ENCODE assay signal across 8 cellular contexts in genomic region chr7:128343554-128344430, GRCh38. TPM values are rescaled to one million over a fixed set of nuclear protein-coding genes. Genes with fewer than 3 reads are reported as not detected.
DNase-seq lines count a peak whose midpoint lies in the region; TF ChIP-seq lines count a peak whose summit lies in the region.

Gene RBM28 (minus strand): TSS chr7:128343908. CDS start chr7:128343793, 115 bp downstream.

- TF ChIP-seq CTCF in LNCaP clone FGC (IDR thresholded peaks at IDR 0.05; ENCODE audit: control insufficient read depth, extremely low read depth, insufficient read depth) (no peak), fibroblast of the aortic adventitia (IDR thresholded peaks at IDR 0.05; ENCODE audit: insufficient read depth, low read length) (no peak), nephron progenitor cell (IDR thresholded peaks at IDR 0.05) (no peak)

- DNase-seq in ELR (ENCODE audit: low read depth) (peak; percentile 93), H4 (ENCODE audit: low spot score) (peak; percentile 88), LNCaP clone FGC (ENCODE audit: low read depth) (peak; percentile 86), SHP77 (lab: John Stamatoyannopoulos, UW) (peak; percentile 80 to 84), fibroblast of the aortic adventitia (ENCODE audit: low read depth) (peak; percentile 93), nephron progenitor cell (peak; percentile 84)
- DNase-seq in activated effector memory CD4-positive, alpha-beta T cell treated with Interleukin-2 at 50 U/mL for 16 hours: peak; percentile 84

- peak within 1 kb of the TSS; percentile 92 for H3K4me3 ChIP-seq in LNCaP clone FGC (ENCODE audit: low read depth, low read length)
- H3K4me3 ChIP-seq in fibroblast of the aortic adventitia (ENCODE audit: low read depth, low read length): peak within 1 kb of the TSS; percentile 78

- H3K27me3 Mint-ChIP-seq in nephron progenitor cell (ENCODE audit: low read depth, poor library complexity): peaks cover 6% of the 10 kb centered on the region
- no peaks in the 10 kb centered on the region for H3K27me3 Mint-ChIP-seq in stimulated activated naive CD8-positive, alpha-beta T cell treated with anti-CD3 and anti-CD28 coated beads, Interleukin-15, Interleukin-2, amounts not matched to agents 100 ng/mL and 50 ng/mL, for 24 hours

- peaks cover 35% of the 10 kb centered on the region for H3K4me1 Mint-ChIP-seq in nephron progenitor cell
- peaks cover 32% of the 10 kb centered on the region for H3K4me1 Mint-ChIP-seq in stimulated activated naive CD8-positive, alpha-beta T cell treated with anti-CD3 and anti-CD28 coated beads, Interleukin-15, Interleukin-2, amounts not matched to agents 100 ng/mL and 50 ng/mL, for 24 hours (ENCODE audit: low read depth)

- H3K27ac Mint-ChIP-seq in nephron progenitor cell: peak within 1 kb of the TSS; percentile 99
- peak within 1 kb of the TSS; percentile 93 for H3K27ac Mint-ChIP-seq in stimulated activated naive CD8-positive, alpha-beta T cell treated with anti-CD3 and anti-CD28 coated beads, Interleukin-15, Interleukin-2, amounts not matched to agents 100 ng/mL and 50 ng/mL, for 24 hours

- peak within 1 kb of the TSS; percentile 88 for H3K4me3 Mint-ChIP-seq in nephron progenitor cell
- H3K4me3 Mint-ChIP-seq in stimulated activated naive CD8-positive, alpha-beta T cell treated with anti-CD3 and anti-CD28 coated beads, Interleukin-15, Interleukin-2, amounts not matched to agents 100 ng/mL and 50 ng/mL, for 24 hours: peak within 1 kb of the TSS; percentile 95

- H3K36me3 Mint-ChIP-seq in nephron progenitor cell (ENCODE audit: low read depth): peaks cover 9% of the 10 kb centered on the region
- H3K36me3 Mint-ChIP-seq in stimulated activated naive CD8-positive, alpha-beta T cell treated with anti-CD3 and anti-CD28 coated beads, Interleukin-15, Interleukin-2, amounts not matched to agents 100 ng/mL and 50 ng/mL, for 24 hours (ENCODE audit: low read depth): peaks cover 17% of the 10 kb centered on the region

- H3K9me3 Mint-ChIP-seq in nephron progenitor cell: no peaks in the 10 kb centered on the region
- no peaks in the 10 kb centered on the region for H3K9me3 Mint-ChIP-seq in stimulated activated naive CD8-positive, alpha-beta T cell treated with anti-CD3 and anti-CD28 coated beads, Interleukin-15, Interleukin-2, amounts not matched to agents 100 ng/mL and 50 ng/mL, for 24 hours

RNA-seq across cellular contexts. Expression of gene RBM28, which starts in this region (rescaled TPM):
- 11.3 and 20.1 TPM in 2 replicates for total RNA-seq in H4 (2014; rRNA removed; shearing (Covaris generic))
- 14.7 and 66.7 TPM in 2 replicates for total RNA-seq in fibroblast of the aortic adventitia (ENCODE audit: low replicate concordance)

Comparison
In these comparisons a context has a peak if more than half of its experiments do, and no peak if none do; other contexts are left out.
1. Peak in every context shown above with its lines: DNase-seq and H3K4me3 ChIP-seq.